1 cellular context compared by ENCODE assay signal in the genomic region with DNA sequence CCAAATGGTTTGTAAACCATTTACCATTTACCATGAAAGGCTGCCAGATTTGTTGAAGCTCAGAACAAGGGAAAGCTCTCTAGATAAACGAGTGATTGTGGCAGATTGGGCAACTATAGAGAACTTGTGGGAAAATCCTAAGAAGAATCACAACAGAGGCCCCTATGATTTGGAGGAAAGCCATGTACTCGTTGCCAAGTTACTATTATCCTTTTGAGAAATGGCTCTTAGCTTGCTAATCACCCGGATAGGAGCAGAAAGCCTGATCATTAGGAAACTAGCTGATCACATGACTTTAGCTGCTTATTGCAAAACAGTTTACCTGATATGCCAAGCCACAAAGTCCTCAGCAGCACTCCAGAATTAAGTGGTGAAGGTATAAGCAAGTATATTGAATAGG.
TF ChIP-seq lines count a peak whose summit lies in the region.

No MANE protein-coding gene starts in this region.

TF ChIP-seq in GM23338, 12 proteins besides CTCF, POLR2A, EP300 and RAD21 (continued from another document):
- no peak for TF ChIP-seq ZNF462 (CRISPR knock-in tag; IDR thresholded peaks at IDR 0.05)
- TF ChIP-seq, protein P1, sequence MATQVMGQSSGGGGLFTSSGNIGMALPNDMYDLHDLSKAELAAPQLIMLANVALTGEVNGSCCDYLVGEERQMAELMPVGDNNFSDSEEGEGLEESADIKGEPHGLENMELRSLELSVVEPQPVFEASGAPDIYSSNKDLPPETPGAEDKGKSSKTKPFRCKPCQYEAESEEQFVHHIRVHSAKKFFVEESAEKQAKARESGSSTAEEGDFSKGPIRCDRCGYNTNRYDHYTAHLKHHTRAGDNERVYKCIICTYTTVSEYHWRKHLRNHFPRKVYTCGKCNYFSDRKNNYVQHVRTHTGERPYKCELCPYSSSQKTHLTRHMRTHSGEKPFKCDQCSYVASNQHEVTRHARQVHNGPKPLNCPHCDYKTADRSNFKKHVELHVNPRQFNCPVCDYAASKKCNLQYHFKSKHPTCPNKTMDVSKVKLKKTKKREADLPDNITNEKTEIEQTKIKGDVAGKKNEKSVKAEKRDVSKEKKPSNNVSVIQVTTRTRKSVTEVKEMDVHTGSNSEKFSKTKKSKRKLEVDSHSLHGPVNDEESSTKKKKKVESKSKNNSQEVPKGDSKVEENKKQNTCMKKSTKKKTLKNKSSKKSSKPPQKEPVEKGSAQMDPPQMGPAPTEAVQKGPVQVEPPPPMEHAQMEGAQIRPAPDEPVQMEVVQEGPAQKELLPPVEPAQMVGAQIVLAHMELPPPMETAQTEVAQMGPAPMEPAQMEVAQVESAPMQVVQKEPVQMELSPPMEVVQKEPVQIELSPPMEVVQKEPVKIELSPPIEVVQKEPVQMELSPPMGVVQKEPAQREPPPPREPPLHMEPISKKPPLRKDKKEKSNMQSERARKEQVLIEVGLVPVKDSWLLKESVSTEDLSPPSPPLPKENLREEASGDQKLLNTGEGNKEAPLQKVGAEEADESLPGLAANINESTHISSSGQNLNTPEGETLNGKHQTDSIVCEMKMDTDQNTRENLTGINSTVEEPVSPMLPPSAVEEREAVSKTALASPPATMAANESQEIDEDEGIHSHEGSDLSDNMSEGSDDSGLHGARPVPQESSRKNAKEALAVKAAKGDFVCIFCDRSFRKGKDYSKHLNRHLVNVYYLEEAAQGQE (IDR thresholded peaks at IDR 0.05; ENCODE audit: unreplicated experiment), result no peak
- TF ChIP-seq NANOG (IDR thresholded peaks at IDR 0.05; ENCODE audit: borderline replicate concordance), result no peak
- no peak for TF ChIP-seq EZH2phosphoT487 (IDR thresholded peaks at IDR 0.05; ENCODE audit: unreplicated experiment)
- TF ChIP-seq, protein P2, sequence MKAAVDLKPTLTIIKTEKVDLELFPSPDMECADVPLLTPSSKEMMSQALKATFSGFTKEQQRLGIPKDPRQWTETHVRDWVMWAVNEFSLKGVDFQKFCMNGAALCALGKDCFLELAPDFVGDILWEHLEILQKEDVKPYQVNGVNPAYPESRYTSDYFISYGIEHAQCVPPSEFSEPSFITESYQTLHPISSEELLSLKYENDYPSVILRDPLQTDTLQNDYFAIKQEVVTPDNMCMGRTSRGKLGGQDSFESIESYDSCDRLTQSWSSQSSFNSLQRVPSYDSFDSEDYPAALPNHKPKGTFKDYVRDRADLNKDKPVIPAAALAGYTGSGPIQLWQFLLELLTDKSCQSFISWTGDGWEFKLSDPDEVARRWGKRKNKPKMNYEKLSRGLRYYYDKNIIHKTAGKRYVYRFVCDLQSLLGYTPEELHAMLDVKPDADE (IDR thresholded peaks at IDR 0.05), result no peak
- TF ChIP-seq EZH2 (IDR thresholded peaks at IDR 0.05; ENCODE audit: low read depth, unreplicated experiment), result no peak
- TF ChIP-seq CREB1 (CRISPR knock-in tag; IDR thresholded peaks at IDR 0.05; ENCODE audit: low read depth), result no peak
